1 cellular context compared by ENCODE assay signal in genomic region chr17:81491193-81491592, GRCh38.
TF ChIP-seq lines count a peak whose summit lies in the region.

No MANE protein-coding gene starts in this region.

TF ChIP-seq in HepG2, 621 proteins besides CTCF, POLR2A, EP300 and RAD21 (continued from another document):
- TF ChIP-seq ZNF687 (CRISPR knock-in tag; IDR thresholded peaks at IDR 0.05) (peak; percentile 50), PHF20 (CRISPR knock-in tag; IDR thresholded peaks at IDR 0.05) (no peak; the same call in 1 of the 2 replicates), ZNF749 (CRISPR knock-in tag; IDR thresholded peaks at IDR 0.05; ENCODE audit: borderline replicate concordance) (no peak), ZSCAN25 (CRISPR knock-in tag; IDR thresholded peaks at IDR 0.05) (peak; percentile 64; the same call in 1 of the 2 replicates), SOX5 (CRISPR knock-in tag; IDR thresholded peaks at IDR 0.05; ENCODE audit: borderline replicate concordance) (no peak), MAX (IDR thresholded peaks at IDR 0.05) (peak; percentile 43; the same call in 1 of the 2 replicates), ZNF414 (CRISPR knock-in tag; IDR thresholded peaks at IDR 0.05) (no peak), ZMAT5 (CRISPR knock-in tag; IDR thresholded peaks at IDR 0.05; ENCODE audit: borderline replicate concordance, low read depth) (no peak), KDM4B (CRISPR knock-in tag; IDR thresholded peaks at IDR 0.05) (no peak), ZNF546 (CRISPR knock-in tag; conservative IDR thresholded peaks at IDR 0.05) (no peak), PCBP1 (IDR thresholded peaks at IDR 0.05; ENCODE audit: borderline replicate concordance, low read depth, low read length) (peak; percentile 93; the same call in 1 of the 2 replicates), HBP1 (CRISPR knock-in tag; IDR thresholded peaks at IDR 0.05; ENCODE audit: low read depth) (0 out of 2 replicates have a peak, but pooled peaks have one; percentile 34), ZNF205 (CRISPR knock-in tag; IDR thresholded peaks at IDR 0.05) (peak; percentile 48; the same call in 1 of the 2 replicates), GTF3A (CRISPR knock-in tag; conservative IDR thresholded peaks at IDR 0.05) (no peak), RXRA (CRISPR knock-in tag; IDR thresholded peaks at IDR 0.05) (0 out of 2 replicates have a peak, but pooled peaks have one; percentile 16), ZBTB49 (CRISPR knock-in tag; IDR thresholded peaks at IDR 0.05; ENCODE audit: borderline replicate concordance) (no peak), ZSCAN31 (CRISPR knock-in tag; IDR thresholded peaks at IDR 0.05; ENCODE audit: low read depth) (no peak), HNRNPK (IDR thresholded peaks at IDR 0.05; ENCODE audit: low read depth, low read length, poor library complexity, severe bottlenecking) (peak; percentile 99), MTA1 (CRISPR knock-in tag; IDR thresholded peaks at IDR 0.05; ENCODE audit: borderline replicate concordance) (peak; percentile 57; the same call in 1 of the 2 replicates), KLF15 (CRISPR knock-in tag; IDR thresholded peaks at IDR 0.05; ENCODE audit: borderline replicate concordance) (no peak), ZBTB1 (CRISPR knock-in tag; IDR thresholded peaks at IDR 0.05; ENCODE audit: borderline replicate concordance) (no peak), NRL (CRISPR knock-in tag; IDR thresholded peaks at IDR 0.05; ENCODE audit: borderline replicate concordance) (peak; percentile 51; the same call in 1 of the 2 replicates), JUND (CRISPR knock-in tag; IDR thresholded peaks at IDR 0.05) (no peak), ZNF747 (CRISPR knock-in tag; IDR thresholded peaks at IDR 0.05; ENCODE audit: borderline replicate concordance) (no peak), PCBP2 (optimal IDR thresholded peaks at IDR 0.05; ENCODE audit: low read depth, low read length, poor library complexity, severe bottlenecking) (peak; percentile 65), ZNF773 (CRISPR knock-in tag; IDR thresholded peaks at IDR 0.05; ENCODE audit: borderline replicate concordance) (no peak), RBFOX2 (IDR thresholded peaks at IDR 0.05; ENCODE audit: low read depth, low read length) (no peak)
TF ChIP-seq in HepG2: peak in this region for 31.
